ENCODE assay signal across 14 cellular contexts in the genomic region with DNA sequence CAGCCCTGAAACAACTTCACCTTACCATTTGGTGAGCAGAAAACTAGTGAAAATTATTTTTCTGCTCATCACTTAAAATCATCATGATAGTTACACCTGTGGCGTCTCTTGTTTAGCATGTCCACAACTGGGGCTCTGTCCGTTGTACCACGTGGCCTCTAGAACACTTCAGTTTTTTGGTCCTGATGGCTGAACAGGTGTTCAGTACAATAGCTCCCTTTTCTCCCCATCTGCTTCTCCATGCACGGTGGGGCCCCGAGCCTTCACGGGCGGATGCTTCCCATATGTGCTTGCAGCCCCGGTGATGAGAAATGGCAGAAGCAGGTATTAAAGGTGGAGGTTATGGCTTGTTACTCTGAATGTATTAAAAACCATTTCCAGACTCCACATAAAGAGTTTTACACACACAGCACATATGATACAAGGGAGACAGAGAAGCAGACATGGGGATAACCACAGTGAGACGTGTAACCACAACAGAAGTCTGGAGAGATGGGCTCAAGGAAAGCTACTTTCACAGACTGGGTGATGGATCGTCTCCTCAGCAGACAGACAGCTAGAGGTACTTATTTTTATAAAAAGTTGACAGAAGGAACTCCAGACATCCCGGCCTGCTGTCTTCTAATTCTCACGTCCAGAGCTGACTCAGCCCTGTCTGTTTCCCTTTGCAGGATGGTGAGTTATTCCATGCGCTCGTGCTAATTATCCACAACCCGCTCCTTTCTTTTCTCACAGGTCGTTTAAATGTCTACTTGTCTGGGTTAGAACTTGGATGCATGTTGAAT.
DNase-seq lines count a peak whose midpoint lies in the region; ATAC-seq, FAIRE-seq and TF ChIP-seq lines count a peak whose summit lies in the region.
"Had no signal": no experiment of that assay in that cellular context is flagged by ENCODE, and none has a peak within 500 bp of the region (broad histone marks: within the 10 kb centered on the region; RNA-seq: fewer than 3 reads in every experiment).

No MANE protein-coding gene starts in this region.

- no peaks in the 10 kb centered on the region for H3K36me3 Mint-ChIP-seq in activated CD4-positive, alpha-beta T cell treated with anti-CD3 and anti-CD28 coated beads, Interleukin-2, amount 10 ng/mL, durations not matched to agents 7 days and 5 days (ENCODE audit: low read depth)

- H3K9me3 Mint-ChIP-seq in activated CD4-positive, alpha-beta T cell treated with anti-CD3 and anti-CD28 coated beads, Interleukin-2, amount 10 ng/mL, durations not matched to agents 7 days and 5 days, result no peaks in the 10 kb centered on the region
- H3K9me3 Mint-ChIP-seq: activated T-cell treated with anti-CD3 and anti-CD28 coated beads, Interleukin-2, amount 50 U/mL, for 24 hours; effector memory CD8-positive, alpha-beta T cell had no signal

- H3K27ac ChIP-seq in endothelial cell of umbilical vein (ENCODE audit: insufficient read depth, low read depth, low read length), result no peak overlapping the region

- H3K4me1 Mint-ChIP-seq in activated CD4-positive, alpha-beta T cell treated with anti-CD3 and anti-CD28 coated beads, Interleukin-2, amount 10 ng/mL, durations not matched to agents 7 days and 5 days, result peaks cover 8% of the 10 kb centered on the region

- H3K36me3 ChIP-seq in endothelial cell of umbilical vein (ENCODE audit: control insufficient read depth in 2 of 2, extremely low read depth in 1 of 2, insufficient read depth in 2 of 2, low read length in 2 of 2), result no peaks in the 10 kb centered on the region
- H3K36me3 ChIP-seq: MG63 had no signal

- no TSS peak for BruUV-seq in endothelial cell of umbilical vein (replicated peaks; lab: Mats Ljungman, UMichigan)

- dilution Hi-C loops in endothelial cell of umbilical vein (cut with MboI; ENCODE audit: extremely low pct_ligation_motif_present, low sequenced_read_pairs), result no loop called here

- H2AFZ ChIP-seq in endothelial cell of umbilical vein (ENCODE audit: low read depth, low read length), result peak overlapping the region; percentile 56

- no peak for ATAC-seq in HG02588 (IDR thresholded peaks at IDR 0.05; ENCODE audit: unreplicated experiment)
- ATAC-seq: effector memory CD8-positive, alpha-beta T cell had no signal

- no peak overlapping the region for H3K4me3 Mint-ChIP-seq in activated CD4-positive, alpha-beta T cell treated with anti-CD3 and anti-CD28 coated beads, Interleukin-2, amount 10 ng/mL, durations not matched to agents 7 days and 5 days
- H3K4me3 Mint-ChIP-seq: activated T-cell treated with anti-CD3 and anti-CD28 coated beads, Interleukin-2, amount 50 U/mL, for 24 hours; effector memory CD8-positive, alpha-beta T cell had no signal

- intact Hi-C loops in endothelial cell of umbilical vein (cut with micrococcal nuclease), result no loop called here

- no peak overlapping the region for H3K4me2 ChIP-seq in endothelial cell of umbilical vein (ENCODE audit: insufficient read depth, low read length)

- peaks cover 6% of the 10 kb centered on the region for H3K4me1 ChIP-seq in endothelial cell of umbilical vein (ENCODE audit: control insufficient read depth, extremely low read depth, insufficient read depth, low read length)

- POLR2A ChIA-PET in AG04449 (lab: Yijun Ruan, JAX) (interaction anchor here (0.9 to 1.3 kb wide), 3 partner anchors 10 to 407 kb away, joined by 3 to 4 read pairs (median 3); no protein-coding TSS in a partner anchor), endothelial cell of umbilical vein (lab: Charles Lee) (no interaction called here)
- POLR2A ChIA-PET in activated CD4-positive, alpha-beta T cell treated with anti-CD3 and anti-CD28 coated beads, Interleukin-2, amount 10 ng/mL, durations not matched to agents 7 days and 5 days (lab: Charles Lee), result no interaction called here

- DNase-seq in AG04449 (ENCODE audit: low read depth, low spot score), result peak; percentile 56
- no peak for DNase-seq in GM19239 (ENCODE audit: insufficient read length, low spot score)
- DNase-seq in NCI-H345 treated with DMSO at 0.1 percent for 48 hours (lab: John Stamatoyannopoulos, UW; ENCODE audit: unreplicated experiment), result peak; percentile 40
- DNase-seq in endothelial cell of umbilical vein (ENCODE audit: low read depth, low spot score), result peak; percentile 31
- DNase-seq in NOMO-1 treated with DMSO at 0.1 percent for 48 hours (lab: John Stamatoyannopoulos, UW; ENCODE audit: unreplicated experiment), result no peak
- no peak for DNase-seq in inferior parietal cortex (ENCODE audit: extremely low spot score)
- DNase-seq in activated CD4-positive, alpha-beta T cell treated with anti-CD3 and anti-CD28 coated beads, Interleukin-2, amount 10 ng/mL, durations not matched to agents 7 days and 5 days, result no peak
- DNase-seq: activated CD4-positive, alpha-beta T cell treated with anti-CD3 and anti-CD28 coated beads for 1 hour; activated T-cell treated with anti-CD3 and anti-CD28 coated beads, Interleukin-2, amount 50 U/mL, for 24 hours; effector memory CD8-positive, alpha-beta T cell; MG63; stimulated activated CD8-positive, alpha-beta memory T cell treated with anti-CD3 and anti-CD28 coated beads, Interleukin-4, amount 100 ng/mL, for 48 hours had no signal

- no peaks in the 10 kb centered on the region for H3K9me3 ChIP-seq in endothelial cell of umbilical vein (replicated peaks; ENCODE audit: control insufficient read depth, insufficient read depth, low read length)
- H3K9me3 ChIP-seq: MG63 had no signal

- H3K9me1 ChIP-seq in endothelial cell of umbilical vein (replicated peaks; ENCODE audit: control insufficient read depth, extremely low read depth, insufficient read depth, low read length), result no peaks in the 10 kb centered on the region

- no peak for TF ChIP-seq POLR2A in endothelial cell of umbilical vein (IDR thresholded peaks at IDR 0.05; ENCODE audit: low read depth, low read length)

- CTCF ChIA-PET in AG04449 (lab: Yijun Ruan, JAX) (interaction anchor here (1.2 to 2.2 kb wide), 2 partner anchors 8 to 129 kb away, joined by 3 to 11 read pairs; no protein-coding TSS in a partner anchor), endothelial cell of umbilical vein (lab: Charles Lee) (interaction anchor here (0.7 to 3.6 kb wide), 5 partner anchors 11 to 410 kb away, joined by 3 to 11 read pairs (median 3); no protein-coding TSS in a partner anchor)
- CTCF ChIA-PET in activated CD4-positive, alpha-beta T cell treated with anti-CD3 and anti-CD28 coated beads, Interleukin-2, amount 10 ng/mL, durations not matched to agents 7 days and 5 days (lab: Charles Lee), result interaction anchor here (1.1 to 1.5 kb wide), 2 partner anchors 10 to 33 kb away, joined by 4 to 6 read pairs; no protein-coding TSS in a partner anchor

- H4K20me1 ChIP-seq in endothelial cell of umbilical vein (replicated peaks; ENCODE audit: control insufficient read depth, extremely low read depth, insufficient read depth, low read length), result no peaks in the 10 kb centered on the region

- no peak overlapping the region for H3K4me3 ChIP-seq in AG04449 (ENCODE audit: low read depth, low read length)
- no peak overlapping the region for H3K4me3 ChIP-seq in endothelial cell of umbilical vein (replicated peaks in 1 of 3; ENCODE audit: insufficient read depth in 1 of 3, low read depth in 1 of 3, low read length in 3 of 3)
- H3K4me3 ChIP-seq: lung, MG63 had no signal

- no peaks in the 10 kb centered on the region for H3K79me2 ChIP-seq in endothelial cell of umbilical vein (ENCODE audit: control insufficient read depth, insufficient read depth, low read length)

- no peak for TF ChIP-seq CTCF in AG04449 (IDR thresholded peaks at IDR 0.05; ENCODE audit: insufficient read depth, low read length, missing control alignments)
- no peak for TF ChIP-seq CTCF in endothelial cell of umbilical vein (IDR thresholded peaks at IDR 0.05; ENCODE audit: extremely low read depth in 1 of 2, insufficient read depth in 1 of 2, low read depth in 1 of 2, low read length in 2 of 2)

- H3K27me3 ChIP-seq in endothelial cell of umbilical vein (ENCODE audit: control insufficient read depth in 2 of 2, insufficient read depth in 2 of 2, low read length in 2 of 2), result no peaks in the 10 kb centered on the region
- H3K27me3 ChIP-seq: MG63 had no signal

- peak; percentile 81 for FAIRE-seq in GM19239 (lab: Jason Lieb, UNC)
- peak; percentile 76 for FAIRE-seq in endothelial cell of umbilical vein (lab: Jason Lieb, UNC)

- H3K9ac ChIP-seq in endothelial cell of umbilical vein (replicated peaks; ENCODE audit: extremely low read depth, insufficient read depth, low read length), result no peak overlapping the region

- no peak overlapping the region for H3K27ac Mint-ChIP-seq in activated CD4-positive, alpha-beta T cell treated with anti-CD3 and anti-CD28 coated beads, Interleukin-2, amount 10 ng/mL, durations not matched to agents 7 days and 5 days
- H3K27ac Mint-ChIP-seq: activated T-cell treated with anti-CD3 and anti-CD28 coated beads, Interleukin-2, amount 50 U/mL, for 24 hours had no signal

- H3K27me3 Mint-ChIP-seq in activated CD4-positive, alpha-beta T cell treated with anti-CD3 and anti-CD28 coated beads, Interleukin-2, amount 10 ng/mL, durations not matched to agents 7 days and 5 days, result peaks cover 7% of the 10 kb centered on the region
- H3K27me3 Mint-ChIP-seq: activated T-cell treated with anti-CD3 and anti-CD28 coated beads, Interleukin-2, amount 50 U/mL, for 24 hours had no signal

TF ChIP-seq in endothelial cell of umbilical vein, 7 proteins besides CTCF, POLR2A, EP300 and RAD21:
- no peak for TF ChIP-seq EZH2 (IDR thresholded peaks at IDR 0.05; ENCODE audit: borderline replicate concordance, low read depth, low read length, severe bottlenecking)
- peak; percentile 71 for TF ChIP-seq FOS (IDR thresholded peaks at IDR 0.05; ENCODE audit: borderline replicate concordance, insufficient read depth, low read length)
TF ChIP-seq in endothelial cell of umbilical vein: peak in this region for 1.

Comparison
In these comparisons a context has a peak if more than half of its experiments do, and no peak if none do; other contexts are left out.
1. DNase-seq: peak in AG04449 (single experiment), NCI-H345 treated with DMSO at 0.1 percent for 48 hours (single experiment) and endothelial cell of umbilical vein (single experiment); none in GM19239 (single experiment), NOMO-1 treated with DMSO at 0.1 percent for 48 hours (single experiment), inferior parietal cortex (single experiment) and activated CD4-positive, alpha-beta T cell treated with anti-CD3 and anti-CD28 coated beads, Interleukin-2, amount 10 ng/mL, durations not matched to agents 7 days and 5 days (single experiment).